Comparison of ENCODE assay signal across 22 cellular contexts in genomic region chr5:122864400-122864799, GRCh38.
"Had no signal": no experiment of that assay in that cellular context is flagged by ENCODE, and none has a peak within 500 bp of the region (broad histone marks: within the 10 kb centered on the region; RNA-seq: fewer than 3 reads in every experiment).

No MANE protein-coding gene starts in this region.

- H3K4me1 Mint-ChIP-seq: immature natural killer cell; nephron; stimulated activated memory B cell treated with anti-CD40 and anti-IgM and Interleukin-4, amounts not matched to agents 10 μg/mL and 1 μg/mL and 100 μg/mL, for 72 hours had no signal

- DNase-seq: activated CD4-positive, alpha-beta T cell treated with anti-CD3 and anti-CD28 coated beads, Interleukin-2, amount 50 U/mL, for 1 hour; activated CD8-positive, alpha-beta memory T cell treated with anti-CD3 and anti-CD28 coated beads, Interleukin-2, amount 50 U/mL, for 4 hours; cortex of kidney; effector CD4-positive, alpha-beta T cell; heart left ventricle; immature natural killer cell; mesenchymal stem cell; occipital lobe; right cardiac atrium; SHP77; SK-N-SH; T-cell; T1000; transverse colon had no signal

- ATAC-seq: heart left ventricle; right cardiac atrium; stimulated activated memory B cell treated with anti-CD40 and anti-IgM and Interleukin-4, amounts not matched to agents 10 μg/mL and 1 μg/mL and 100 μg/mL, for 72 hours; T-cell had no signal

- H3K27ac Mint-ChIP-seq: activated naive CD8-positive, alpha-beta T cell; brain; immature natural killer cell; nephron; progenitor cell of endocrine pancreas; stimulated activated memory B cell treated with anti-CD40 and anti-IgM and Interleukin-4, amounts not matched to agents 10 μg/mL and 1 μg/mL and 100 μg/mL, for 72 hours; T-cell had no signal

- H3K4me3 Mint-ChIP-seq: activated naive CD8-positive, alpha-beta T cell; brain; central memory CD8-positive, alpha-beta T cell; immature natural killer cell; nephron; stimulated activated memory B cell treated with anti-CD40 and anti-IgM and Interleukin-4, amounts not matched to agents 10 μg/mL and 1 μg/mL and 100 μg/mL, for 72 hours; T-cell had no signal

- H3K4me3 ChIP-seq: heart left ventricle, skin epidermis, transverse colon, vagina had no signal

- H3K9me3 Mint-ChIP-seq: central memory CD8-positive, alpha-beta T cell; immature natural killer cell; nephron; stimulated activated memory B cell treated with anti-CD40 and anti-IgM and Interleukin-4, amounts not matched to agents 10 μg/mL and 1 μg/mL and 100 μg/mL, for 72 hours had no signal

- H3K27me3 Mint-ChIP-seq: brain; central memory CD8-positive, alpha-beta T cell; progenitor cell of endocrine pancreas; stimulated activated memory B cell treated with anti-CD40 and anti-IgM and Interleukin-4, amounts not matched to agents 10 μg/mL and 1 μg/mL and 100 μg/mL, for 72 hours had no signal

- H3K36me3 Mint-ChIP-seq: activated naive CD8-positive, alpha-beta T cell had no signal
